8 cellular contexts compared by ENCODE assay signal in genomic region chr12:32390572-32391219, GRCh38. TPM values are rescaled to one million over a fixed set of nuclear protein-coding genes. Genes with fewer than 3 reads are reported as not detected.
DNase-seq lines count a peak whose midpoint lies in the region; ATAC-seq, FAIRE-seq and TF ChIP-seq lines count a peak whose summit lies in the region.

No MANE protein-coding gene starts in this region.

- H3K4me3 ChIP-seq in ACC112 (ENCODE audit: low read depth, low read length), result peak overlapping the region; percentile 49; the same call in 1 of the 2 replicates
- H3K4me3 ChIP-seq in GM23338, result peak overlapping the region; percentile 48
- H3K4me3 ChIP-seq in thoracic aorta, result peak overlapping the region; percentile 70

- H3K4me3 Mint-ChIP-seq in GM23338 (peak overlapping the region; percentile 54; the same call in 2 of the 3 replicates), chondrocyte (ENCODE audit: unreplicated experiment) (no peak overlapping the region)
- H3K4me3 Mint-ChIP-seq in activated T-helper 17 cell treated with anti-CD3 and anti-CD28 coated beads, Interleukin-2, amount 50 U/mL, for 72 hours, result peak overlapping the region; percentile 50

- H3K27ac ChIP-seq in ACC112 (ENCODE audit: low read depth, low read length) (no peak overlapping the region), GM23338 (ENCODE audit: low read depth) (no peak overlapping the region), thoracic aorta (no peak overlapping the region)

- H3K27me3 ChIP-seq in ACC112 (ENCODE audit: insufficient read depth, low read length) (no peaks in the 10 kb centered on the region), GM23338 (ENCODE audit: insufficient read depth) (no peaks in the 10 kb centered on the region), thoracic aorta (replicated peaks; ENCODE audit: insufficient read depth) (no peaks in the 10 kb centered on the region)

- H3K36me3 Mint-ChIP-seq in GM23338 (ENCODE audit: low read depth) (0 out of 3 replicates have a peak, but pooled peaks cover 5% of the 10 kb centered on the region), chondrocyte (ENCODE audit: low read depth) (no peaks in the 10 kb centered on the region)
- H3K36me3 Mint-ChIP-seq in activated T-helper 17 cell treated with anti-CD3 and anti-CD28 coated beads, Interleukin-2, amount 50 U/mL, for 72 hours (ENCODE audit: low read depth), result no peaks in the 10 kb centered on the region

- H3K4me1 ChIP-seq in ACC112 (ENCODE audit: control insufficient read depth, insufficient read depth, low read length, unreplicated experiment) (no peaks in the 10 kb centered on the region), GM23338 (ENCODE audit: insufficient read depth) (peaks cover 9% of the 10 kb centered on the region; the same call in 1 of the 2 replicates), thoracic aorta (ENCODE audit: control insufficient read depth in 1 of 2, low read depth in 2 of 2) (no peaks in the 10 kb centered on the region)

- H3K79me2 ChIP-seq in ACC112 (ENCODE audit: control insufficient read depth, insufficient read depth, low read length, unreplicated experiment) (no peaks in the 10 kb centered on the region), GM23338 (replicated peaks; ENCODE audit: insufficient read depth) (no peaks in the 10 kb centered on the region)

- H3K36me3 ChIP-seq in ACC112 (ENCODE audit: insufficient read depth, low read length) (no peaks in the 10 kb centered on the region), GM23338 (ENCODE audit: insufficient read depth) (no peaks in the 10 kb centered on the region), thoracic aorta (no peaks in the 10 kb centered on the region)

- peak; percentile 72 for FAIRE-seq in islet of Langerhans (lab: Jason Lieb, UNC)

- H2AFZ ChIP-seq in ACC112 (ENCODE audit: low read length, unreplicated experiment) (peak overlapping the region; percentile 25), GM23338 (peak overlapping the region; percentile 72; the same call in 1 of the 2 replicates)

- no peak for TF ChIP-seq CTCF in GM23338 (conservative IDR thresholded peaks at IDR 0.05; ENCODE audit: low read depth in 2 of 2)
- TF ChIP-seq CTCF in thoracic aorta (IDR thresholded peaks at IDR 0.05), result no peak
- no peak for TF ChIP-seq CTCF in chondrocyte (IDR thresholded peaks at IDR 0.05)

- peaks cover 4% of the 10 kb centered on the region; the same call in 2 of the 3 replicates for H3K4me1 Mint-ChIP-seq in GM23338
- no peaks in the 10 kb centered on the region for H3K4me1 Mint-ChIP-seq in activated T-helper 17 cell treated with anti-CD3 and anti-CD28 coated beads, Interleukin-2, amount 50 U/mL, for 72 hours
- no peaks in the 10 kb centered on the region for H3K4me1 Mint-ChIP-seq in chondrocyte (ENCODE audit: low read depth)

- H3K9me3 Mint-ChIP-seq in GM23338, result peaks cover 5% of the 10 kb centered on the region; the same call in 2 of the 3 replicates
- H3K9me3 Mint-ChIP-seq in activated T-helper 17 cell treated with anti-CD3 and anti-CD28 coated beads, Interleukin-2, amount 50 U/mL, for 72 hours, result no peaks in the 10 kb centered on the region
- no peaks in the 10 kb centered on the region for H3K9me3 Mint-ChIP-seq in chondrocyte (ENCODE audit: low read depth)

- ATAC-seq in GM23338 (peak; percentile 97), thoracic aorta (ENCODE audit: insufficient number of reproducible peaks, low FRiP score, low read depth) (no peak), GM21515 (IDR thresholded peaks at IDR 0.05; ENCODE audit: unreplicated experiment) (no peak), HG03439 (IDR thresholded peaks at IDR 0.05; ENCODE audit: unreplicated experiment) (no peak)
- ATAC-seq in activated T-helper 17 cell treated with anti-CD3 and anti-CD28 coated beads, Interleukin-2, amount 50 U/mL, for 72 hours (replicated peaks), result peak; percentile 44

- 0 out of 2 replicates have a peak, but pooled peaks cover 4% of the 10 kb centered on the region for H3F3A ChIP-seq in GM23338 (replicated peaks; ENCODE audit: low read depth)

- H4K20me1 ChIP-seq in GM23338 (replicated peaks; ENCODE audit: insufficient read depth), result no peaks in the 10 kb centered on the region

- H3K9me3 ChIP-seq in thoracic aorta, result no peaks in the 10 kb centered on the region

- H3K9me2 ChIP-seq in GM23338 (ENCODE audit: insufficient read depth), result no peaks in the 10 kb centered on the region

- peaks cover 6% of the 10 kb centered on the region for H3K27me3 Mint-ChIP-seq in GM23338 (ENCODE audit: insufficient read depth, low read depth, poor library complexity)
- peaks cover 4% of the 10 kb centered on the region for H3K27me3 Mint-ChIP-seq in activated T-helper 17 cell treated with anti-CD3 and anti-CD28 coated beads, Interleukin-2, amount 50 U/mL, for 72 hours
- H3K27me3 Mint-ChIP-seq in chondrocyte (ENCODE audit: low read depth), result no peaks in the 10 kb centered on the region

- DNase-seq in GM23338 (ENCODE audit: low spot score) (peak; percentile 76), thoracic aorta (ENCODE audit: low spot score) (no peak), chondrocyte (ENCODE audit: low spot score) (no peak)

- H3K27ac Mint-ChIP-seq in GM23338 (no peak overlapping the region), chondrocyte (ENCODE audit: unreplicated experiment) (no peak overlapping the region)
- H3K27ac Mint-ChIP-seq in activated T-helper 17 cell treated with anti-CD3 and anti-CD28 coated beads, Interleukin-2, amount 50 U/mL, for 72 hours, result no peak overlapping the region

- peak overlapping the region; percentile 34 for H3K4me2 ChIP-seq in GM23338

TF ChIP-seq in GM23338, 12 proteins besides CTCF, POLR2A, EP300 and RAD21:
- TF ChIP-seq CREB1 (CRISPR knock-in tag; IDR thresholded peaks at IDR 0.05; ENCODE audit: low read depth) (no peak), ZNF114 (CRISPR knock-in tag; IDR thresholded peaks at IDR 0.05) (0 out of 2 replicates have a peak, but pooled peaks have one; percentile 70)
TF ChIP-seq in GM23338: peak in this region for 1.

RNA-seq across cellular contexts. Expression of gene FGD4, which starts 8.7 kb away (rescaled TPM):
- total RNA-seq in GM23338 (2014; rRNA removed; shearing (Covaris generic)), result 48.6 and 54.3 TPM in 2 replicates
- polyA plus RNA-seq in GM23338 (2016; fragmentation: Nextera tagmentation; extraction: Ambion mirVana), result 16.9 and 24.3 TPM in 2 replicates
- under 1 TPM; 0.21 to 0.32 TPM for total RNA-seq in activated T-helper 17 cell treated with anti-CD3 and anti-CD28 coated beads, Interleukin-2, amount 50 U/mL, for 72 hours
- total RNA-seq in thoracic aorta (10 to 100 TPM; 52.7 to 61.6 TPM), chondrocyte (1.5 to 8.7 TPM (median 7.6 TPM) in 3 replicates)

Comparison
In these comparisons a context has a peak if more than half of its experiments do, and no peak if none do; other contexts are left out.
1. ATAC-seq: peak in GM23338 (single experiment) and activated T-helper 17 cell treated with anti-CD3 and anti-CD28 coated beads, Interleukin-2, amount 50 U/mL, for 72 hours (single experiment); none in thoracic aorta (single experiment), GM21515 (single experiment) and HG03439 (single experiment).
2. Peak in every context shown above with its lines, with median percentiles within 50 percentile points of each other: H3K4me3 ChIP-seq.